In the genomic region with DNA sequence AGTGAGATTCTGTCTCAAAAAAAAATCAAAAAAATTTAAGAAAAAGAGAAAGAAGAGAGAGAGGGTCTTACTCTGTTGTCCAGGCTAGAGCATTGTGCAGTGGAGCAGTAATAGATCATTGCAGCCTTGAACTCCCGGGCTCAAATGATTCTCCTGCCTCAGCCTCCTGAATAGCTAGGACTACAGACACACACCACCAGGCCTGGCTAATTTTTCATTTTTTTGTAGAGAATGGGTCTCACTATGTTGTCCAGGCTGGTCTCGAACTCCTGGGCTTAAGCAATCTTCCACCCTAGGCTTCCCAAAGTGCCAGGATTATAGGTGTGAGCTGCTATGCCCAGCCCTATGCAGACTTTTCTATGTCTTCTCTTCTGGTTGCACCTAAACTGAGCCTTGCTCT, we compare ENCODE assay signal across 13 cellular contexts. TPM values are rescaled to one million over a fixed set of nuclear protein-coding genes. Genes with fewer than 3 reads are reported as not detected.
DNase-seq lines count a peak whose midpoint lies in the region; ATAC-seq and TF ChIP-seq lines count a peak whose summit lies in the region.
"Had no signal": no experiment of that assay in that cellular context is flagged by ENCODE, and none has a peak within 500 bp of the region (broad histone marks: within the 10 kb centered on the region; RNA-seq: fewer than 3 reads in every experiment).

No MANE protein-coding gene starts in this region.

- H3K36me3 ChIP-seq in PC-3 (ENCODE audit: low read depth, low read length) (peaks cover 53% of the 10 kb centered on the region), OCI-LY7 (ENCODE audit: insufficient read depth, low read length) (peaks cover 98% of the 10 kb centered on the region), vagina (peaks cover 0 to 47% of the 10 kb centered on the region in 2 donors)

- TF ChIP-seq CTCF in PC-3 (conservative IDR thresholded peaks at IDR 0.05; ENCODE audit: low read depth, low read length): no peak
- no peak for TF ChIP-seq CTCF in OCI-LY7 (conservative IDR thresholded peaks at IDR 0.05; ENCODE audit: low read length)
- no peak for TF ChIP-seq CTCF in vagina (IDR thresholded peaks at IDR 0.05)

- peaks cover 48% of the 10 kb centered on the region for H3K36me3 Mint-ChIP-seq in activated naive CD4-positive, alpha-beta T cell treated with anti-CD3 and anti-CD28 coated beads, Interleukin-2, amount 10 ng/mL, durations not matched to agents 7 days and 5 days
- peaks cover 66% of the 10 kb centered on the region for H3K36me3 Mint-ChIP-seq in effector memory CD8-positive, alpha-beta T cell (ENCODE audit: insufficient read depth)

- no peak for TF ChIP-seq POLR2A in vagina (IDR thresholded peaks at IDR 0.05)

- H2AFZ ChIP-seq in PC-3 (ENCODE audit: low read length): no peak overlapping the region
- no peak overlapping the region for H2AFZ ChIP-seq in OCI-LY7 (ENCODE audit: low read length)

- CTCF ChIA-PET in activated naive CD4-positive, alpha-beta T cell treated with anti-CD3 and anti-CD28 coated beads, Interleukin-2, amount 10 ng/mL, durations not matched to agents 7 days and 5 days (lab: Charles Lee): interaction anchor here (1.2 to 1.5 kb wide), 2 partner anchors 11 to 100 kb away, joined by 4 read pairs; no protein-coding TSS in a partner anchor
- CTCF ChIA-PET in PC-3 (lab: Charles Lee) (no interaction called here), OCI-LY7 (lab: Charles Lee; ENCODE audit: unreplicated experiment) (no interaction called here)

- H3K4me1 ChIP-seq in PC-3 (ENCODE audit: insufficient read depth, low read length): peaks cover 9% of the 10 kb centered on the region; the same call in 1 of the 2 replicates
- no peaks in the 10 kb centered on the region for H3K4me1 ChIP-seq in OCI-LY7 (ENCODE audit: insufficient read depth, low read length, poor library complexity, severe bottlenecking)
- H3K4me1 ChIP-seq in vagina: no peaks in the 10 kb centered on the region

- no peaks in the 10 kb centered on the region for H3K27me3 Mint-ChIP-seq in activated naive CD4-positive, alpha-beta T cell treated with anti-CD3 and anti-CD28 coated beads, Interleukin-2, amount 10 ng/mL, durations not matched to agents 7 days and 5 days
- H3K27me3 Mint-ChIP-seq in effector memory CD8-positive, alpha-beta T cell: no peaks in the 10 kb centered on the region

- BruUV-seq in PC-3 (replicated peaks; lab: Mats Ljungman, UMichigan): no TSS peak
- BruUV-seq in OCI-LY7 (replicated peaks; lab: Mats Ljungman, UMichigan): no TSS peak

- no peaks in the 10 kb centered on the region for H3K9me3 ChIP-seq in PC-3 (ENCODE audit: low read length)
- H3K9me3 ChIP-seq in OCI-LY7 (ENCODE audit: low read length): 0 out of 2 replicates have a peak, but pooled peaks cover 4% of the 10 kb centered on the region
- H3K9me3 ChIP-seq in vagina: no peaks in the 10 kb centered on the region

- DNase-seq in activated naive CD4-positive, alpha-beta T cell treated with anti-CD3 and anti-CD28 coated beads, Interleukin-2, amount 10 ng/mL, durations not matched to agents 7 days and 5 days: no peak
- DNase-seq in activated naive CD4-positive, alpha-beta T cell treated with anti-CD3 and anti-CD28 coated beads, Interleukin-2, amount 50 U/mL, for 16 hours: no peak
- DNase-seq in PC-3 (no peak), OCI-LY7 (ENCODE audit: low spot score) (no peak), vagina (ENCODE audit: extremely low spot score in 2 of 2) (no peak), Right ventricle myocardium inferior (ENCODE audit: missing footprints) (no peak)
- DNase-seq in effector memory CD8-positive, alpha-beta T cell: no peak
- DNase-seq: CD8-positive, alpha-beta T cell; COR-L47; GF-D8 had no signal

- H3K27ac Mint-ChIP-seq in activated naive CD4-positive, alpha-beta T cell treated with anti-CD3 and anti-CD28 coated beads, Interleukin-2, amount 10 ng/mL, durations not matched to agents 7 days and 5 days: peak overlapping the region; percentile 2
- peak overlapping the region; percentile 13 to 60 for H3K27ac Mint-ChIP-seq in effector memory CD8-positive, alpha-beta T cell
- H3K27ac Mint-ChIP-seq: CD8-positive, alpha-beta T cell had no signal

- intact Hi-C loops in PC-3 (cut with micrococcal nuclease) (no loop called here), OCI-LY7 (cut with micrococcal nuclease; ENCODE audit: unreplicated experiment) (no loop called here), vagina (cut with DNase I) (no loop called here), Right ventricle myocardium inferior (cut with DNase I) (no loop called here)

- H3K4me3 ChIP-seq in PC-3 (ENCODE audit: low read length) (no peak overlapping the region), OCI-LY7 (ENCODE audit: low read depth, low read length, poor library complexity, severe bottlenecking) (no peak overlapping the region), vagina (no peak overlapping the region)

- H3K9me3 Mint-ChIP-seq in activated naive CD4-positive, alpha-beta T cell treated with anti-CD3 and anti-CD28 coated beads, Interleukin-2, amount 10 ng/mL, durations not matched to agents 7 days and 5 days: no peaks in the 10 kb centered on the region
- H3K9me3 Mint-ChIP-seq in effector memory CD8-positive, alpha-beta T cell: no peaks in the 10 kb centered on the region
- H3K9me3 Mint-ChIP-seq: CD14-positive monocyte; CD8-positive, alpha-beta T cell had no signal

- H3K9me2 ChIP-seq in PC-3 (replicated peaks; ENCODE audit: low read length) (no peaks in the 10 kb centered on the region), OCI-LY7 (ENCODE audit: insufficient read depth, low read length) (no peaks in the 10 kb centered on the region)

- peaks cover 6% of the 10 kb centered on the region for H3F3A ChIP-seq in PC-3 (ENCODE audit: low read length, unreplicated experiment)

- POLR2A ChIA-PET in PC-3 (lab: Charles Lee; ENCODE audit: unreplicated experiment): no interaction called here
- POLR2A ChIA-PET in OCI-LY7 (lab: Charles Lee): interaction anchor here (0.6 kb wide), 1 partner anchor 18 kb away, joined by 3 read pairs; no protein-coding TSS in a partner anchor

- H3K4me3 Mint-ChIP-seq in activated naive CD4-positive, alpha-beta T cell treated with anti-CD3 and anti-CD28 coated beads, Interleukin-2, amount 10 ng/mL, durations not matched to agents 7 days and 5 days: no peak overlapping the region
- no peak overlapping the region for H3K4me3 Mint-ChIP-seq in effector memory CD8-positive, alpha-beta T cell
- H3K4me3 Mint-ChIP-seq: CD14-positive monocyte; CD8-positive, alpha-beta T cell had no signal

- no peaks in the 10 kb centered on the region for H3K79me2 ChIP-seq in PC-3 (ENCODE audit: low read length)
- H3K79me2 ChIP-seq in OCI-LY7 (ENCODE audit: insufficient read depth, low read depth, low read length): no peaks in the 10 kb centered on the region

- H3K27me3 ChIP-seq in PC-3 (ENCODE audit: low read length): no peaks in the 10 kb centered on the region
- no peaks in the 10 kb centered on the region for H3K27me3 ChIP-seq in vagina

- no peak overlapping the region for H3K9ac ChIP-seq in PC-3 (ENCODE audit: low read length)

- peak overlapping the region; percentile 35; the same call in 1 of the 2 replicates for H3K4me2 ChIP-seq in PC-3 (ENCODE audit: low read length)
- no peak overlapping the region for H3K4me2 ChIP-seq in OCI-LY7 (ENCODE audit: low read length)

- ATAC-seq in PC-3: no peak
- ATAC-seq in effector memory CD8-positive, alpha-beta T cell (replicated peaks): no peak
- no peak for ATAC-seq in Right ventricle myocardium inferior
- ATAC-seq: CD8-positive, alpha-beta T cell had no signal

- H3K4me1 Mint-ChIP-seq in activated naive CD4-positive, alpha-beta T cell treated with anti-CD3 and anti-CD28 coated beads, Interleukin-2, amount 10 ng/mL, durations not matched to agents 7 days and 5 days: no peaks in the 10 kb centered on the region
- peaks cover 6 to 15% of the 10 kb centered on the region in 2 donors for H3K4me1 Mint-ChIP-seq in effector memory CD8-positive, alpha-beta T cell (ENCODE audit: low read depth in 2 of 2)
- H3K4me1 Mint-ChIP-seq: CD14-positive monocyte had no signal

- H3K27ac ChIP-seq in PC-3 (ENCODE audit: low read length): peak overlapping the region; percentile 44
- H3K27ac ChIP-seq in OCI-LY7 (ENCODE audit: low read depth, low read length, poor library complexity, severe bottlenecking): no peak overlapping the region
- no peak overlapping the region for H3K27ac ChIP-seq in vagina
- H3K27ac ChIP-seq: 22Rv1 had no signal

- H4K20me1 ChIP-seq in PC-3 (ENCODE audit: low read length) (no peaks in the 10 kb centered on the region), OCI-LY7 (ENCODE audit: insufficient read depth, low read length) (no peaks in the 10 kb centered on the region)

RNA-seq across cellular contexts. Expression of gene RRAGA, which starts 25.0 kb away (rescaled TPM):
- total RNA-seq in PC-3 (2014; rRNA removed) (13.0 and 16.8 TPM in 2 replicates), OCI-LY7 (2022) (40.8 and 43.0 TPM in 2 replicates), vagina (68.0 TPM), Right ventricle myocardium inferior (76.9 TPM)
- total RNA-seq in OCI-LY7 (2014; rRNA removed; shearing (Covaris generic)): 16.4 and 25.9 TPM in 2 replicates

RNA-seq across cellular contexts. Expression of gene HAUS6, which starts 28.5 kb away (rescaled TPM):
- total RNA-seq in PC-3 (2014; rRNA removed) (12.3 and 14.4 TPM in 2 replicates), OCI-LY7 (2022) (31.5 and 34.8 TPM in 2 replicates), vagina (7.1 TPM), Right ventricle myocardium inferior (6.0 TPM)
- total RNA-seq in OCI-LY7 (2014; rRNA removed; shearing (Covaris generic)): 25.7 and 32.8 TPM in 2 replicates

RNA-seq across cellular contexts. Expression of gene SAXO1, which starts 41.2 kb away (rescaled TPM):
- total RNA-seq in PC-3 (2014; rRNA removed): not detected in 2 replicates
- not detected in 2 replicates for total RNA-seq in OCI-LY7 (2014; rRNA removed; shearing (Covaris generic))
- 0.63 TPM in 1 of 2 replicates, not detected in the other for total RNA-seq in OCI-LY7 (2022)
- not detected for total RNA-seq in vagina
- total RNA-seq in Right ventricle myocardium inferior: not detected
- total RNA-seq: A673 had no signal

RNA-seq across cellular contexts. Expression of gene PLIN2, which starts 53.1 kb away (rescaled TPM):
- total RNA-seq in PC-3 (2014; rRNA removed): 27.8 and 30.2 TPM in 2 replicates
- 6.2 and 7.8 TPM in 2 replicates for total RNA-seq in OCI-LY7 (2014; rRNA removed; shearing (Covaris generic))
- 6.6 and 7.4 TPM in 2 replicates for total RNA-seq in OCI-LY7 (2022)
- 367 TPM for total RNA-seq in vagina
- 82.8 TPM for total RNA-seq in Right ventricle myocardium inferior
